ENCODE assay signal across 1 cellular context in the genomic region with DNA sequence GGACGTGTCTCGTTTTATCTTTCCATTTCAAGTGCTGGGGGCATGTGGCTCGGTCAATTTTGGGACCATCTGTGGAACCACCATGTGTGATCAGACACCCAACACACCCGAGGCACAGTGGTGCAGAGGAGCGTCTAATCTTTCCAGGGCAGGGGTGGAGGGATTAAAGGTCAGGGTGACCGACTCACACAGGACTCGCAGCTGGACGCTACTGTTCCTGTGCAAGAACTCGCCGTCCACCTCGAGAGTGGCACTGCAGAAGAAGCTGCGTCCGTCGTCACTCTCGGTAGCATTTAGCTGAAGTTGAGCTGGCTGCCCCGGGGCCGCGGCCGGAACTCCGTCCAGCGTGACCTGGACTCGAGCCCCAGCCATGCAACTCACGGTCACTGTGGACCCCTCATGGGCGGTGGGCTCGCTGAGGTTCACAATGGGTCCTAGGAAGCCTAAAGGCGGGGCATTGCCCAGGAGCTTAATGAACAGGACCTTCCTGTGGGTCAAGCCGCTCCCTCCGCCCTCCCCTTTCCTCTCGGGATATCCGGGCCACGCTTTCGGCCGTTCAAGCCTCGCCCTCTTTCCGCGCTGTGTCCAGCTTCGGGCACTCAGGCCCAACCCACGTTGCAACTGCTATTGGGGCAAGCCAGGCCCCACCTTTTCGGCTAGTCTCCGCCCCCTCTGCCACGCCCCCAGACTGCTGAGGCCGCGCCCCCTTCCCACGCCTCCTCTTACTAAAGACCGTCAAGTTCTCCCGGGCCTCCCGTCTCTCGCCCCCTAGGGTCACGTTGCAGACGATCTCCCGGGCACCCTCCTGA.
TF ChIP-seq lines count a peak whose summit lies in the region.

No MANE protein-coding gene starts in this region.

TF ChIP-seq in K562, 482 proteins besides CTCF, POLR2A, EP300 and RAD21 (continued from another document and continues in another):
- TF ChIP-seq, protein P1, sequence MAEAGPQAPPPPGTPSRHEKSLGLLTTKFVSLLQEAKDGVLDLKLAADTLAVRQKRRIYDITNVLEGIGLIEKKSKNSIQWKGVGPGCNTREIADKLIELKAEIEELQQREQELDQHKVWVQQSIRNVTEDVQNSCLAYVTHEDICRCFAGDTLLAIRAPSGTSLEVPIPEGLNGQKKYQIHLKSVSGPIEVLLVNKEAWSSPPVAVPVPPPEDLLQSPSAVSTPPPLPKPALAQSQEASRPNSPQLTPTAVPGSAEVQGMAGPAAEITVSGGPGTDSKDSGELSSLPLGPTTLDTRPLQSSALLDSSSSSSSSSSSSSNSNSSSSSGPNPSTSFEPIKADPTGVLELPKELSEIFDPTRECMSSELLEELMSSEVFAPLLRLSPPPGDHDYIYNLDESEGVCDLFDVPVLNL (CRISPR knock-in tag; IDR thresholded peaks at IDR 0.05; ENCODE audit: low read depth), result no peak; the same call in 1 of the 2 replicates
- TF ChIP-seq PRMT5 (CRISPR knock-in tag; IDR thresholded peaks at IDR 0.05), result no peak
- peak; percentile 88 for TF ChIP-seq EGR1 (conservative IDR thresholded peaks at IDR 0.05)
- no peak for TF ChIP-seq FOS (IDR thresholded peaks at IDR 0.05; ENCODE audit: extremely low read depth, insufficient read length)
- TF ChIP-seq ATF7 (IDR thresholded peaks at IDR 0.05), result 0 out of 2 replicates have a peak, but pooled peaks have one; percentile 71
- TF ChIP-seq NR2F6 (CRISPR knock-in tag; IDR thresholded peaks at IDR 0.05), result no peak
- TF ChIP-seq, protein P2, sequence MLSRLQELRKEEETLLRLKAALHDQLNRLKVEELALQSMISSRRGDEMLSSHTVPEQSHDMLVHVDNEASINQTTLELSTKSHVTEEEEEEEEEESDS (CRISPR knock-in tag; IDR thresholded peaks at IDR 0.05), result no peak
- no peak for TF ChIP-seq SMARCA5 (IDR thresholded peaks at IDR 0.05)
- no peak for TF ChIP-seq HCFC1 (IDR thresholded peaks at IDR 0.05; ENCODE audit: low read depth, low read length)
- TF ChIP-seq HDAC1 (IDR thresholded peaks at IDR 0.05), result peak in 1 of 2 experiments; percentile 76; a peak in 1 of 4 replicates
- TF ChIP-seq KHSRP (IDR thresholded peaks at IDR 0.05), result no peak
- no peak for TF ChIP-seq HDGF (IDR thresholded peaks at IDR 0.05)
- TF ChIP-seq HNRNPLL (IDR thresholded peaks at IDR 0.05; ENCODE audit: low read depth, low read length, poor library complexity, severe bottlenecking), result peak; percentile 23
- TF ChIP-seq, protein P3, sequence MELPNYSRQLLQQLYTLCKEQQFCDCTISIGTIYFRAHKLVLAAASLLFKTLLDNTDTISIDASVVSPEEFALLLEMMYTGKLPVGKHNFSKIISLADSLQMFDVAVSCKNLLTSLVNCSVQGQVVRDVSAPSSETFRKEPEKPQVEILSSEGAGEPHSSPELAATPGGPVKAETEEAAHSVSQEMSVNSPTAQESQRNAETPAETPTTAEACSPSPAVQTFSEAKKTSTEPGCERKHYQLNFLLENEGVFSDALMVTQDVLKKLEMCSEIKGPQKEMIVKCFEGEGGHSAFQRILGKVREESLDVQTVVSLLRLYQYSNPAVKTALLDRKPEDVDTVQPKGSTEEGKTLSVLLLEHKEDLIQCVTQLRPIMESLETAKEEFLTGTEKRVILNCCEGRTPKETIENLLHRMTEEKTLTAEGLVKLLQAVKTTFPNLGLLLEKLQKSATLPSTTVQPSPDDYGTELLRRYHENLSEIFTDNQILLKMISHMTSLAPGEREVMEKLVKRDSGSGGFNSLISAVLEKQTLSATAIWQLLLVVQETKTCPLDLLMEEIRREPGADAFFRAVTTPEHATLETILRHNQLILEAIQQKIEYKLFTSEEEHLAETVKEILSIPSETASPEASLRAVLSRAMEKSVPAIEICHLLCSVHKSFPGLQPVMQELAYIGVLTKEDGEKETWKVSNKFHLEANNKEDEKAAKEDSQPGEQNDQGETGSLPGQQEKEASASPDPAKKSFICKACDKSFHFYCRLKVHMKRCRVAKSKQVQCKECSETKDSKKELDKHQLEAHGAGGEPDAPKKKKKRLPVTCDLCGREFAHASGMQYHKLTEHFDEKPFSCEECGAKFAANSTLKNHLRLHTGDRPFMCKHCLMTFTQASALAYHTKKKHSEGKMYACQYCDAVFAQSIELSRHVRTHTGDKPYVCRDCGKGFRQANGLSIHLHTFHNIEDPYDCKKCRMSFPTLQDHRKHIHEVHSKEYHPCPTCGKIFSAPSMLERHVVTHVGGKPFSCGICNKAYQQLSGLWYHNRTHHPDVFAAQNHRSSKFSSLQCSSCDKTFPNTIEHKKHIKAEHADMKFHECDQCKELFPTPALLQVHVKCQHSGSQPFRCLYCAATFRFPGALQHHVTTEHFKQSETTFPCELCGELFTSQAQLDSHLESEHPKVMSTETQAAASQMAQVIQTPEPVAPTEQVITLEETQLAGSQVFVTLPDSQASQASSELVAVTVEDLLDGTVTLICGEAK (IDR thresholded peaks at IDR 0.05), result peak; percentile 60
- TF ChIP-seq, protein P3 (CRISPR knock-in tag; IDR thresholded peaks at IDR 0.05), result no peak
- peak; percentile 28 for TF ChIP-seq TBP (optimal IDR thresholded peaks at IDR 0.05; ENCODE audit: low read depth, low read length)
- TF ChIP-seq KDM1A (IDR thresholded peaks at IDR 0.05), result no peak
- no peak for TF ChIP-seq ZFP30 (CRISPR knock-in tag; IDR thresholded peaks at IDR 0.05; ENCODE audit: borderline replicate concordance)
- TF ChIP-seq CBFB (CRISPR knock-in tag; IDR thresholded peaks at IDR 0.05), result peak; percentile 86; the same call in 1 of the 2 replicates
- TF ChIP-seq ZNF77 (CRISPR knock-in tag; IDR thresholded peaks at IDR 0.05), result no peak
- no peak for TF ChIP-seq FOSL1 (tag; conservative IDR thresholded peaks at IDR 0.05)
- TF ChIP-seq, protein P4, sequence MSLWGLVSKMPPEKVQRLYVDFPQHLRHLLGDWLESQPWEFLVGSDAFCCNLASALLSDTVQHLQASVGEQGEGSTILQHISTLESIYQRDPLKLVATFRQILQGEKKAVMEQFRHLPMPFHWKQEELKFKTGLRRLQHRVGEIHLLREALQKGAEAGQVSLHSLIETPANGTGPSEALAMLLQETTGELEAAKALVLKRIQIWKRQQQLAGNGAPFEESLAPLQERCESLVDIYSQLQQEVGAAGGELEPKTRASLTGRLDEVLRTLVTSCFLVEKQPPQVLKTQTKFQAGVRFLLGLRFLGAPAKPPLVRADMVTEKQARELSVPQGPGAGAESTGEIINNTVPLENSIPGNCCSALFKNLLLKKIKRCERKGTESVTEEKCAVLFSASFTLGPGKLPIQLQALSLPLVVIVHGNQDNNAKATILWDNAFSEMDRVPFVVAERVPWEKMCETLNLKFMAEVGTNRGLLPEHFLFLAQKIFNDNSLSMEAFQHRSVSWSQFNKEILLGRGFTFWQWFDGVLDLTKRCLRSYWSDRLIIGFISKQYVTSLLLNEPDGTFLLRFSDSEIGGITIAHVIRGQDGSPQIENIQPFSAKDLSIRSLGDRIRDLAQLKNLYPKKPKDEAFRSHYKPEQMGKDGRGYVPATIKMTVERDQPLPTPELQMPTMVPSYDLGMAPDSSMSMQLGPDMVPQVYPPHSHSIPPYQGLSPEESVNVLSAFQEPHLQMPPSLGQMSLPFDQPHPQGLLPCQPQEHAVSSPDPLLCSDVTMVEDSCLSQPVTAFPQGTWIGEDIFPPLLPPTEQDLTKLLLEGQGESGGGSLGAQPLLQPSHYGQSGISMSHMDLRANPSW (CRISPR knock-in tag; IDR thresholded peaks at IDR 0.05), result peak; percentile 97
- no peak for TF ChIP-seq TEAD2 (tag; IDR thresholded peaks at IDR 0.05)
- TF ChIP-seq, protein P5, sequence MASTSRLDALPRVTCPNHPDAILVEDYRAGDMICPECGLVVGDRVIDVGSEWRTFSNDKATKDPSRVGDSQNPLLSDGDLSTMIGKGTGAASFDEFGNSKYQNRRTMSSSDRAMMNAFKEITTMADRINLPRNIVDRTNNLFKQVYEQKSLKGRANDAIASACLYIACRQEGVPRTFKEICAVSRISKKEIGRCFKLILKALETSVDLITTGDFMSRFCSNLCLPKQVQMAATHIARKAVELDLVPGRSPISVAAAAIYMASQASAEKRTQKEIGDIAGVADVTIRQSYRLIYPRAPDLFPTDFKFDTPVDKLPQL (IDR thresholded peaks at IDR 0.05; ENCODE audit: extremely low read depth, insufficient read length), result no peak
- TF ChIP-seq NCOA6 (IDR thresholded peaks at IDR 0.05), result no peak
- TF ChIP-seq, protein P6, sequence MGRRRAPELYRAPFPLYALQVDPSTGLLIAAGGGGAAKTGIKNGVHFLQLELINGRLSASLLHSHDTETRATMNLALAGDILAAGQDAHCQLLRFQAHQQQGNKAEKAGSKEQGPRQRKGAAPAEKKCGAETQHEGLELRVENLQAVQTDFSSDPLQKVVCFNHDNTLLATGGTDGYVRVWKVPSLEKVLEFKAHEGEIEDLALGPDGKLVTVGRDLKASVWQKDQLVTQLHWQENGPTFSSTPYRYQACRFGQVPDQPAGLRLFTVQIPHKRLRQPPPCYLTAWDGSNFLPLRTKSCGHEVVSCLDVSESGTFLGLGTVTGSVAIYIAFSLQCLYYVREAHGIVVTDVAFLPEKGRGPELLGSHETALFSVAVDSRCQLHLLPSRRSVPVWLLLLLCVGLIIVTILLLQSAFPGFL (CRISPR knock-in tag; IDR thresholded peaks at IDR 0.05), result no peak
- TF ChIP-seq ARNT (IDR thresholded peaks at IDR 0.05), result peak in 1 of 2 experiments; percentile 39; a peak in 1 of 4 replicates
- TF ChIP-seq, protein P7, sequence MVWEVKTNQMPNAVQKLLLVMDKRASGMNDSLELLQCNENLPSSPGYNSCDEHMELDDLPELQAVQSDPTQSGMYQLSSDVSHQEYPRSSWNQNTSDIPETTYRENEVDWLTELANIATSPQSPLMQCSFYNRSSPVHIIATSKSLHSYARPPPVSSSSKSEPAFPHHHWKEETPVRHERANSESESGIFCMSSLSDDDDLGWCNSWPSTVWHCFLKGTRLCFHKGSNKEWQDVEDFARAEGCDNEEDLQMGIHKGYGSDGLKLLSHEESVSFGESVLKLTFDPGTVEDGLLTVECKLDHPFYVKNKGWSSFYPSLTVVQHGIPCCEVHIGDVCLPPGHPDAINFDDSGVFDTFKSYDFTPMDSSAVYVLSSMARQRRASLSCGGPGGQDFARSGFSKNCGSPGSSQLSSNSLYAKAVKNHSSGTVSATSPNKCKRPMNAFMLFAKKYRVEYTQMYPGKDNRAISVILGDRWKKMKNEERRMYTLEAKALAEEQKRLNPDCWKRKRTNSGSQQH (CRISPR knock-in tag; IDR thresholded peaks at IDR 0.05), result no peak
- TF ChIP-seq, protein P8, sequence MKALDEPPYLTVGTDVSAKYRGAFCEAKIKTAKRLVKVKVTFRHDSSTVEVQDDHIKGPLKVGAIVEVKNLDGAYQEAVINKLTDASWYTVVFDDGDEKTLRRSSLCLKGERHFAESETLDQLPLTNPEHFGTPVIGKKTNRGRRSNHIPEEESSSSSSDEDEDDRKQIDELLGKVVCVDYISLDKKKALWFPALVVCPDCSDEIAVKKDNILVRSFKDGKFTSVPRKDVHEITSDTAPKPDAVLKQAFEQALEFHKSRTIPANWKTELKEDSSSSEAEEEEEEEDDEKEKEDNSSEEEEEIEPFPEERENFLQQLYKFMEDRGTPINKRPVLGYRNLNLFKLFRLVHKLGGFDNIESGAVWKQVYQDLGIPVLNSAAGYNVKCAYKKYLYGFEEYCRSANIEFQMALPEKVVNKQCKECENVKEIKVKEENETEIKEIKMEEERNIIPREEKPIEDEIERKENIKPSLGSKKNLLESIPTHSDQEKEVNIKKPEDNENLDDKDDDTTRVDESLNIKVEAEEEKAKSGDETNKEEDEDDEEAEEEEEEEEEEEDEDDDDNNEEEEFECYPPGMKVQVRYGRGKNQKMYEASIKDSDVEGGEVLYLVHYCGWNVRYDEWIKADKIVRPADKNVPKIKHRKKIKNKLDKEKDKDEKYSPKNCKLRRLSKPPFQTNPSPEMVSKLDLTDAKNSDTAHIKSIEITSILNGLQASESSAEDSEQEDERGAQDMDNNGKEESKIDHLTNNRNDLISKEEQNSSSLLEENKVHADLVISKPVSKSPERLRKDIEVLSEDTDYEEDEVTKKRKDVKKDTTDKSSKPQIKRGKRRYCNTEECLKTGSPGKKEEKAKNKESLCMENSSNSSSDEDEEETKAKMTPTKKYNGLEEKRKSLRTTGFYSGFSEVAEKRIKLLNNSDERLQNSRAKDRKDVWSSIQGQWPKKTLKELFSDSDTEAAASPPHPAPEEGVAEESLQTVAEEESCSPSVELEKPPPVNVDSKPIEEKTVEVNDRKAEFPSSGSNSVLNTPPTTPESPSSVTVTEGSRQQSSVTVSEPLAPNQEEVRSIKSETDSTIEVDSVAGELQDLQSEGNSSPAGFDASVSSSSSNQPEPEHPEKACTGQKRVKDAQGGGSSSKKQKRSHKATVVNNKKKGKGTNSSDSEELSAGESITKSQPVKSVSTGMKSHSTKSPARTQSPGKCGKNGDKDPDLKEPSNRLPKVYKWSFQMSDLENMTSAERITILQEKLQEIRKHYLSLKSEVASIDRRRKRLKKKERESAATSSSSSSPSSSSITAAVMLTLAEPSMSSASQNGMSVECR (CRISPR knock-in tag; IDR thresholded peaks at IDR 0.05), result 0 out of 2 replicates have a peak, but pooled peaks have one; percentile 38
